ENCODE assay signal across 8 cellular contexts in the genomic region with DNA sequence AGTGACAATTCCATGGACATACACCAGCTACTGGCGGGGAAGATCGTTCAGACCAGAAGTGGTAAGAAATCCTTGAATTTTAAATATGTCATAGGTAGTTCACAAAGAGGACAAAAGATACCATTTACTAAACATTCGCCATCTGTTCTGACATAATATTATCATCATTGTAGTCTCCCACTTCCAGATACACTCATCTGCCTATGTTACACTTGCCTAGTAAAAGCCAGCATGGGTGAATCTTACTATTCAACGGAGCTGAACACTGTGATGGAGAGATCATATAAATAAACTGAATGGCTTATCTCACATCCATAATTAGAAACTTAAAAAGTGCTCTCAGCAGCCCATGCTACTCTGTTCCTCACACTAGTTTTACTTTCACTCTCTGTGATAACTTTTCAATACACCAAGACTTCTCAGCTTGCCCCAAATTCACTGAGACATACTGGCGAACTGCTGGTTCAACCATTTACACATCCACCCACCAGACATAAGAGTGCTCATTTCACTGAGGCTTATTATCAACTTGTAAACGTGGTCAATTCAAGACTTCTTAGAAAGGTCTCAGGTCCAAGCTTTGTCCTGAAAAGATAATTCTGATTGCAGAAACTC. TPM values are rescaled to one million over a fixed set of nuclear protein-coding genes. Genes with fewer than 3 reads are reported as not detected.
DNase-seq lines count a peak whose midpoint lies in the region; ATAC-seq and TF ChIP-seq lines count a peak whose summit lies in the region.

No MANE protein-coding gene starts in this region.

- H3K4me1 ChIP-seq in right atrium auricular region (peaks cover 0 to 41% of the 10 kb centered on the region in 2 donors), spleen (peaks cover 32 to 47% (median 43%) of the 10 kb centered on the region in 6 donors)

- H3K27ac ChIP-seq in right atrium auricular region (peak overlapping the region; percentile 98 to 99), spleen (peak overlapping the region; percentile 95 to 100 (median 99))

- POLR2A ChIA-PET in activated CD8-positive, alpha-beta T cell treated with anti-CD3 and anti-CD28 coated beads for 36 hours (lab: Charles Lee) = interaction anchor here (0.5 to 3.1 kb wide), 18 partner anchors 9 to 649 kb away, joined by 3 to 28 read pairs (median 4); a partner anchor contains a TSS

- CTCF ChIA-PET in Calu3 (lab: Charles Lee) = interaction anchor here (0.6 to 1.8 kb wide), 9 partner anchors 17 to 257 kb away, joined by 3 to 6 read pairs (median 5); a partner anchor contains a TSS
- CTCF ChIA-PET in activated CD8-positive, alpha-beta T cell treated with anti-CD3 and anti-CD28 coated beads for 36 hours (lab: Charles Lee) = interaction anchor here (0.6 to 3.1 kb wide), 21 partner anchors 9 to 259 kb away, joined by 3 to 32 read pairs (median 5); a partner anchor contains a TSS

- H3K36me3 Mint-ChIP-seq in Calu3 (ENCODE audit: insufficient read depth, unreplicated experiment) = peaks cover 42% of the 10 kb centered on the region
- H3K36me3 Mint-ChIP-seq in activated CD8-positive, alpha-beta T cell treated with anti-CD3 and anti-CD28 coated beads for 36 hours (ENCODE audit: low read depth) = peaks cover 31% of the 10 kb centered on the region

- intact Hi-C loops in Calu3 (cut with micrococcal nuclease; ENCODE audit: unreplicated experiment) = loop anchor here (2.0 kb wide), 1 partner anchor 52 kb away; no protein-coding TSS in a partner anchor
- intact Hi-C loops in activated CD8-positive, alpha-beta T cell treated with anti-CD3 and anti-CD28 coated beads for 36 hours (cut with micrococcal nuclease) = no loop called here
- intact Hi-C loops in spleen (cut with DNase I; ENCODE audit: low total_unique reads) = loop anchor here (10.0 kb wide), 1 partner anchor 300 kb away; a partner anchor contains a TSS

- BruUV-seq in Calu3 (replicated peaks; lab: Mats Ljungman, UMichigan) = TSS peak; percentile 83

- peak overlapping the region; percentile 99 for H3K4me3 Mint-ChIP-seq in Calu3 (ENCODE audit: low read depth, unreplicated experiment)
- H3K4me3 Mint-ChIP-seq in activated CD8-positive, alpha-beta T cell treated with anti-CD3 and anti-CD28 coated beads for 36 hours = peak overlapping the region; percentile 81

- H3K27me3 ChIP-seq in right atrium auricular region (no peaks in the 10 kb centered on the region), spleen (replicated peaks in 1 of 7) (no peaks in the 10 kb centered on the region)

- H3K27ac Mint-ChIP-seq in Calu3 (ENCODE audit: unreplicated experiment) = peak overlapping the region; percentile 99
- peak overlapping the region; percentile 92 for H3K27ac Mint-ChIP-seq in activated CD8-positive, alpha-beta T cell treated with anti-CD3 and anti-CD28 coated beads for 36 hours

- no peak for TF ChIP-seq POLR2A in spleen (IDR thresholded peaks at IDR 0.05)

- H3K27me3 Mint-ChIP-seq in Calu3 (ENCODE audit: unreplicated experiment) = no peaks in the 10 kb centered on the region
- H3K27me3 Mint-ChIP-seq in activated CD8-positive, alpha-beta T cell treated with anti-CD3 and anti-CD28 coated beads for 36 hours = no peaks in the 10 kb centered on the region

- H3K9me3 Mint-ChIP-seq in Calu3 (ENCODE audit: low read depth, unreplicated experiment) = no peaks in the 10 kb centered on the region
- no peaks in the 10 kb centered on the region for H3K9me3 Mint-ChIP-seq in activated CD8-positive, alpha-beta T cell treated with anti-CD3 and anti-CD28 coated beads for 36 hours

- H3K4me3 ChIP-seq in right atrium auricular region (peak overlapping the region; percentile 75 to 85), spleen (peak overlapping the region; percentile 64 to 93 (median 80))

- no peaks in the 10 kb centered on the region for H3K9me3 ChIP-seq in right atrium auricular region
- H3K9me3 ChIP-seq in spleen = no peaks in the 10 kb centered on the region

- TF ChIP-seq CTCF in Calu3 (IDR thresholded peaks at IDR 0.05; ENCODE audit: unreplicated experiment) (no peak), right atrium auricular region (IDR thresholded peaks at IDR 0.05) (peak in 1 of 2 donors; percentile 64), spleen (IDR thresholded peaks at IDR 0.05 in 8 of 11, conservative IDR thresholded peaks at IDR 0.05 in 3 of 11) (peak in 4 of 11 experiments; percentile 43 to 90 (median 70))
- TF ChIP-seq CTCF in activated CD8-positive, alpha-beta T cell treated with anti-CD3 and anti-CD28 coated beads for 36 hours (IDR thresholded peaks at IDR 0.05) = peak; percentile 85

- DNase-seq in Calu3 (no peak), right atrium auricular region (ENCODE audit: low spot score) (no peak), spleen (no peak), NCI-H1930 (lab: John Stamatoyannopoulos, UW) (no peak), NCI-H2081 (lab: John Stamatoyannopoulos, UW) (no peak)
- DNase-seq in activated CD8-positive, alpha-beta T cell treated with anti-CD3 and anti-CD28 coated beads for 36 hours = no peak

- ATAC-seq in GM19467 (IDR thresholded peaks at IDR 0.05; ENCODE audit: unreplicated experiment) = peak; percentile 44
- peak; percentile 55 for ATAC-seq in HG03457 (IDR thresholded peaks at IDR 0.05; ENCODE audit: unreplicated experiment)
- ATAC-seq in activated CD8-positive, alpha-beta T cell treated with anti-CD3 and anti-CD28 coated beads for 36 hours = peak; percentile 49

- peaks cover 37% of the 10 kb centered on the region for H3K4me1 Mint-ChIP-seq in Calu3 (ENCODE audit: low read depth, unreplicated experiment)
- H3K4me1 Mint-ChIP-seq in activated CD8-positive, alpha-beta T cell treated with anti-CD3 and anti-CD28 coated beads for 36 hours (ENCODE audit: low read depth) = peaks cover 39% of the 10 kb centered on the region

- WGBS in spleen, 5 donors = 15 to 24% (median 20%) methylated on average over 6 of the region's 6 CpGs

- no peaks in the 10 kb centered on the region for H3K36me3 ChIP-seq in right atrium auricular region
- peaks cover 0 to 6% (median 2%) of the 10 kb centered on the region in 6 donors for H3K36me3 ChIP-seq in spleen

RNA-seq across cellular contexts. Expression of a gene that starts 0.5 kb away (rescaled TPM):
- 227 and 238 TPM in 2 replicates for total RNA-seq in Calu3 (2022)
- total RNA-seq in activated CD8-positive, alpha-beta T cell treated with anti-CD3 and anti-CD28 coated beads for 36 hours = 100 to 1,000 TPM; 229 to 238 TPM
- 10 to 100 TPM; 45.2 to 49.4 TPM for total RNA-seq in right atrium auricular region
- total RNA-seq in spleen = 100 to 1,000 TPM; 142 to 216 (median 186) TPM
- polyA plus RNA-seq in spleen = 10 to 100 TPM; 30.1 to 52.1 (median 35.2) TPM
